13 cellular contexts compared by ENCODE assay signal in genomic region chrX:71225661-71226060, GRCh38.
"Had no signal": no experiment of that assay in that cellular context is flagged by ENCODE, and none has a peak within 500 bp of the region (broad histone marks: within the 10 kb centered on the region; RNA-seq: fewer than 3 reads in every experiment).

No MANE protein-coding gene starts in this region.

- H3K27ac ChIP-seq: gastrocnemius medialis, right atrium auricular region, tibial nerve had no signal

- ATAC-seq: activated CD4-positive, alpha-beta T cell treated with anti-CD3 and anti-CD28 coated beads for 36 hours; activated CD8-positive, alpha-beta T cell treated with anti-CD3 and anti-CD28 coated beads for 36 hours; activated naive CD8-positive, alpha-beta T cell treated with anti-CD3 and anti-CD28 coated beads, Interleukin-2, amount 50 U/mL, for 24 hours; gastrocnemius medialis; left ventricle myocardium superior had no signal

- DNase-seq: activated CD4-positive, alpha-beta T cell treated with anti-CD3 and anti-CD28 coated beads for 36 hours; activated CD8-positive, alpha-beta memory T cell treated with anti-CD3 and anti-CD28 coated beads, Interleukin-2, amount 50 U/mL, for 4 hours; activated CD8-positive, alpha-beta T cell treated with anti-CD3 and anti-CD28 coated beads for 36 hours; activated naive CD4-positive, alpha-beta T cell; activated naive CD8-positive, alpha-beta T cell treated with anti-CD3 and anti-CD28 coated beads, Interleukin-2, amount 50 U/mL, for 24 hours; effector CD8-positive, alpha-beta T cell; gastrocnemius medialis; kidney; left ventricle myocardium superior; small intestine; T-helper 9 cell had no signal
